In the genomic region with DNA sequence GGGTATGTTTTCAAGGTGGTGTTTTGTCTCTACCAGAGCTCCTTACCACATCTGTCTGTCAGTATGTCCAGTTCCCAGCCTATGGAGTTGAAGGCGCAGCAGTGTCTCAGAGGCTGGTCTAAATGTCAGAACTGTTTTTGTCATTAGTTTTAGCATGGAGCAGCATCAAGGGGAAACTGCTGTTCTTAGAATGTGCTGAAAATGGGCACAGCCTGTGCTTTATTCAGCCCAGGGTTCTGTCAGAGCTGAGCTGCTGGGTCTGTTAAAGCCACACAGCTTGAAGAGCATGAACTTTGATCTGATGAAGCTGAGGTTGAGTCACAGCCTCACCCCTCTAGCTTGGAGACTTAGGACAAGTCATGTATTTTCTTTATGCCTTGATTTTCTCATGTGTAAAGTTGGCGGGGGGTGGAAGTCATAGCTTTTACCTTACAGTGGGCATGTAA, we compare ENCODE assay signal across 8 cellular contexts.
DNase-seq lines count a peak whose midpoint lies in the region; ATAC-seq and TF ChIP-seq lines count a peak whose summit lies in the region.

No MANE protein-coding gene starts in this region.

- no peak for TF ChIP-seq CTCF in fibroblast of mammary gland (conservative IDR thresholded peaks at IDR 0.05; ENCODE audit: control insufficient read depth, insufficient read depth, low read depth, low read length)

- ATAC-seq in GM21381 (IDR thresholded peaks at IDR 0.05; ENCODE audit: unreplicated experiment): no peak

- DNase-seq in stimulated activated CD4-positive, alpha-beta T cell treated with anti-CD3 and anti-CD28 coated beads, Interleukin-4, amount 100 ng/mL, for 24 hours: peak; percentile 22
- DNase-seq in stimulated activated CD4-positive, alpha-beta T cell treated with anti-CD3 and anti-CD28 coated beads, Interleukin-2, amount 100 ng/mL, for 48 hours: no peak
- DNase-seq in activated CD4-positive, alpha-beta T cell treated with anti-CD3 and anti-CD28 coated beads, Interleukin-2, amount 50 U/mL, for 1 hour: peak; percentile 18
- DNase-seq in fibroblast of mammary gland (ENCODE audit: low read depth): peak; percentile 74
- no peak for DNase-seq in nucleus accumbens (lab: John Stamatoyannopoulos, UW)
- no peak for DNase-seq in retina
- no peak for DNase-seq in SIG-M5 treated with dmso at 0.1 percent for 504 hours (lab: John Stamatoyannopoulos, UW; ENCODE audit: unreplicated experiment)

- H3K4me3 ChIP-seq in fibroblast of mammary gland (ENCODE audit: control insufficient read depth, low read depth, low read length): no peak overlapping the region

Comparison
In these comparisons a context has a peak if more than half of its experiments do, and no peak if none do; other contexts are left out.
1. DNase-seq: peak in stimulated activated CD4-positive, alpha-beta T cell treated with anti-CD3 and anti-CD28 coated beads, Interleukin-4, amount 100 ng/mL, for 24 hours (single experiment), activated CD4-positive, alpha-beta T cell treated with anti-CD3 and anti-CD28 coated beads, Interleukin-2, amount 50 U/mL, for 1 hour (single experiment) and fibroblast of mammary gland (single experiment); none in stimulated activated CD4-positive, alpha-beta T cell treated with anti-CD3 and anti-CD28 coated beads, Interleukin-2, amount 100 ng/mL, for 48 hours (0 of 2), nucleus accumbens (0 of 56), retina (single experiment) and SIG-M5 treated with dmso at 0.1 percent for 504 hours (single experiment).